ENCODE assay signal across 12 cellular contexts in genomic region chr3:32082727-32083126, GRCh38. TPM values are rescaled to one million over a fixed set of nuclear protein-coding genes. Genes with fewer than 3 reads are reported as not detected.
DNase-seq lines count a peak whose midpoint lies in the region; ATAC-seq and TF ChIP-seq lines count a peak whose summit lies in the region.
"Had no signal": no experiment of that assay in that cellular context is flagged by ENCODE, and none has a peak within 500 bp of the region (broad histone marks: within the 10 kb centered on the region; RNA-seq: fewer than 3 reads in every experiment).

No MANE protein-coding gene starts in this region.

- ATAC-seq in Right ventricle myocardium superior (ENCODE audit: poor library complexity) = peak; percentile 36
- ATAC-seq in GM21717 (IDR thresholded peaks at IDR 0.05; ENCODE audit: unreplicated experiment) = no peak

- no peak for TF ChIP-seq CTCF in esophagus muscularis mucosa (IDR thresholded peaks at IDR 0.05)
- TF ChIP-seq CTCF in nephron (IDR thresholded peaks at IDR 0.05; ENCODE audit: unreplicated experiment in 3 of 3) = no peak

- no peaks in the 10 kb centered on the region for H3K27me3 Mint-ChIP-seq in nephron (ENCODE audit: low read depth)
- H3K27me3 Mint-ChIP-seq: activated B cell treated with CpG ODN at 0.5 μM for 24 hours; stimulated activated naive CD8-positive, alpha-beta T cell treated with anti-CD3 and anti-CD28 coated beads, Interleukin-15, Interleukin-2, amounts not matched to agents 100 ng/mL and 50 ng/mL, for 24 hours had no signal

- intact Hi-C loops in Right ventricle myocardium superior (cut with DNase I) = no loop called here
- intact Hi-C loops in cardiac septum (cut with DNase I) = no loop called here
- intact Hi-C loops in esophagus muscularis mucosa (cut with DNase I) = no loop called here

- H3K4me3 ChIP-seq in esophagus muscularis mucosa = no peak overlapping the region
- H3K4me3 ChIP-seq: dorsolateral prefrontal cortex had no signal

- H3K27ac ChIP-seq in esophagus muscularis mucosa (replicated peaks in 1 of 4) = peak overlapping the region; percentile 53 to 67 (median 57)
- H3K27ac ChIP-seq: dorsolateral prefrontal cortex had no signal

- DNase-seq in Right ventricle myocardium superior (no peak), cardiac septum (ENCODE audit: low spot score) (no peak), esophagus muscularis mucosa (ENCODE audit: extremely low spot score) (no peak), EL (no peak)
- no peak for DNase-seq in activated CD8-positive, alpha-beta memory T cell treated with anti-CD3 and anti-CD28 coated beads for 24 hours
- DNase-seq in central memory CD4-positive, alpha-beta T cell = no peak
- DNase-seq: ACHN, activated B cell treated with CpG ODN at 0.5 μM for 24 hours, dorsolateral prefrontal cortex had no signal

- no peaks in the 10 kb centered on the region for H3K27me3 ChIP-seq in esophagus muscularis mucosa
- H3K27me3 ChIP-seq: dorsolateral prefrontal cortex had no signal

- no peaks in the 10 kb centered on the region for H3K36me3 ChIP-seq in esophagus muscularis mucosa

- H3K9me3 Mint-ChIP-seq in nephron = peaks cover 7% of the 10 kb centered on the region

- peaks cover 27% of the 10 kb centered on the region for H3K4me1 Mint-ChIP-seq in nephron

- no peak for TF ChIP-seq POLR2A in esophagus muscularis mucosa (IDR thresholded peaks at IDR 0.05; ENCODE audit: low read depth)

- TF ChIP-seq EP300 in esophagus muscularis mucosa (IDR thresholded peaks at IDR 0.05) = no peak

- H3K27ac Mint-ChIP-seq in nephron = peak overlapping the region; percentile 24 to 81 (median 71)
- H3K27ac Mint-ChIP-seq: activated B cell treated with CpG ODN at 0.5 μM for 24 hours; stimulated activated naive CD8-positive, alpha-beta T cell treated with anti-CD3 and anti-CD28 coated beads, Interleukin-15, Interleukin-2, amounts not matched to agents 100 ng/mL and 50 ng/mL, for 24 hours had no signal

- H3K4me3 Mint-ChIP-seq in nephron = no peak overlapping the region
- H3K4me3 Mint-ChIP-seq: activated B cell treated with CpG ODN at 0.5 μM for 24 hours; stimulated activated naive CD8-positive, alpha-beta T cell treated with anti-CD3 and anti-CD28 coated beads, Interleukin-15, Interleukin-2, amounts not matched to agents 100 ng/mL and 50 ng/mL, for 24 hours had no signal

- peaks cover 4 to 29% (median 27%) of the 10 kb centered on the region in 4 donors for H3K4me1 ChIP-seq in esophagus muscularis mucosa

- H3K36me3 Mint-ChIP-seq in nephron (ENCODE audit: low read depth) = no peaks in the 10 kb centered on the region

- 4% methylated on average over 3 of the region's 3 CpGs for WGBS in esophagus muscularis mucosa

- no peaks in the 10 kb centered on the region for H3K9me3 ChIP-seq in esophagus muscularis mucosa

RNA-seq across cellular contexts. Expression of gene GPD1L, which starts 23.7 kb away (rescaled TPM):
- 273 TPM for total RNA-seq in Right ventricle myocardium superior
- total RNA-seq in cardiac septum = 161 TPM
- total RNA-seq in esophagus muscularis mucosa = 100 to 1,000 TPM in 1 of 4 donors, 10 to 100 TPM in 3; 75.6 to 117 (median 79.7) TPM
